ENCODE assay signal across 8 cellular contexts in genomic region chr3:182618085-182618732, GRCh38.
DNase-seq lines count a peak whose midpoint lies in the region; ATAC-seq and TF ChIP-seq lines count a peak whose summit lies in the region.

No MANE protein-coding gene starts in this region.

- no peak overlapping the region for H3K27ac ChIP-seq in adrenal gland

- H3K4me3 ChIP-seq in adrenal gland: no peak overlapping the region

- no peaks in the 10 kb centered on the region for H3K9me3 ChIP-seq in adrenal gland (replicated peaks in 1 of 3)

- TF ChIP-seq POLR2A in adrenal gland (IDR thresholded peaks at IDR 0.05): no peak

- H3K27me3 ChIP-seq in adrenal gland: no peaks in the 10 kb centered on the region

- intact Hi-C loops in head of caudate nucleus (cut with DNase I): loop anchor here (5.0 kb wide), 1 partner anchor 916 kb away; no protein-coding TSS in a partner anchor
- intact Hi-C loops in adrenal gland (cut with DNase I): no loop called here

- H3K4me1 ChIP-seq in adrenal gland (replicated peaks in 1 of 2): no peaks in the 10 kb centered on the region

- peak in 3 of 6 experiments; percentile 22 to 33 (median 26) for TF ChIP-seq CTCF in adrenal gland (IDR thresholded peaks at IDR 0.05)

- no peak for ATAC-seq in GM21447 (IDR thresholded peaks at IDR 0.05; ENCODE audit: unreplicated experiment)

- no peaks in the 10 kb centered on the region for H3K36me3 ChIP-seq in adrenal gland (replicated peaks in 1 of 2)

- DNase-seq in COLO829 (ENCODE audit: low spot score) (peak; percentile 9), Kasumi-1 (lab: John Stamatoyannopoulos, UW) (peak; percentile 11 to 23), RPMI7951 (ENCODE audit: low read depth) (peak; percentile 3), head of caudate nucleus (peak in 28 of 42 donors; percentile 3 to 75 (median 38)), adrenal gland (no peak), 8988T (no peak), hepatic stellate cell (ENCODE audit: low spot score) (no peak)

- 35 to 42% (median 36%) methylated on average over 8 of the region's 8 CpGs for WGBS in adrenal gland, 4 donors

Comparison
In these comparisons a context has a peak if more than half of its experiments do, and no peak if none do; other contexts are left out.
1. DNase-seq: peak in COLO829 (single experiment), Kasumi-1 (2 of 2), RPMI7951 (single experiment) and head of caudate nucleus (28 of 42); none in adrenal gland (0 of 7), 8988T (single experiment) and hepatic stellate cell (single experiment).